In the genomic region with DNA sequence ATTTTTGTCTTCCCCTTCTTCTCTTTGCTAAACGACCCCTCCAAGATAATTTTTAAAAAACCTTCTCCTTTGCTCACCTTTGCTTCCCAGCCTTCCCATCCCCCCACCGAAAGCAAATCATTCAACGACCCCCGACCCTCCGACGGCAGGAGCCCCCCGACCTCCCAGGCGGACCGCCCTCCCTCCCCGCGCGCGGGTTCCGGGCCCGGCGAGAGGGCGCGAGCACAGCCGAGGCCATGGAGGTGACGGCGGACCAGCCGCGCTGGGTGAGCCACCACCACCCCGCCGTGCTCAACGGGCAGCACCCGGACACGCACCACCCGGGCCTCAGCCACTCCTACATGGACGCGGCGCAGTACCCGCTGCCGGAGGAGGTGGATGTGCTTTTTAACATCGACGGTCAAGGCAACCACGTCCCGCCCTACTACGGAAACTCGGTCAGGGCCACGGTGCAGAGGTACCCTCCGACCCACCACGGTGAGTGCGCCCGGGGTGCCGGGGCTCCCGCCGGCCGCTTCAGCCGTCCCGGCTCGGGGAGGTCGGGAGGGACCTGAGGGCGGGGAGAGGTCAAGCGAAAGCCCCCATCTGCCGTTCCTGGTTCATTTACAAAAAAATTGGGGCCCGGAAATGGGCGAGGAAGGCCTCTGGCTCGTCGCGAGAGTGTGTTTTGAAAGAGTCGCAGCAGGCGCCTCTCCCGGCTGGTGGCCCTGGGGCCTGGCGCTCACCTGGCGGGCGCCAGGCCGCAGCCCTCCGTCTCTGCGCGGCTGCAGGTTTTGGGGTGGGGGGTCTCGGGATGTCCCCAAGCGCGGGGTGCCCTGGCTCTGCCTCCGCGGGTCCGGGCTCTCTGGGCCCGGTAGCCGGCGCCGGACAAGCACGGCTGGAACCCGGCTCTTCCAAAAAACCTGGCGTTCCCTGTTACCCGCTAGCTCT, we compare ENCODE assay signal across 9 cellular contexts. TPM values are rescaled to one million over a fixed set of nuclear protein-coding genes. Genes with fewer than 3 reads are reported as not detected.
A peak's percentile ranks its signal among the peaks of the same experiment; 100 is the strongest.
DNase-seq lines count a peak whose midpoint lies in the region; ATAC-seq and TF ChIP-seq lines count a peak whose summit lies in the region.
"Had no signal": no experiment of that assay in that cellular context is flagged by ENCODE, and none has a peak within 500 bp of the region (broad histone marks: within the 10 kb centered on the region; RNA-seq: fewer than 3 reads in every experiment).

No MANE protein-coding gene starts in this region.

- intact Hi-C loops in Panc1 (cut with micrococcal nuclease; ENCODE audit: unreplicated experiment) (no loop called here), testis (cut with DNase I; ENCODE audit: low total_unique reads) (no loop called here)

- peaks cover 60% of the 10 kb centered on the region for H3F3A ChIP-seq in neural progenitor cell (ENCODE audit: low read depth)

- H3K27me3 ChIP-seq in Panc1 (ENCODE audit: control insufficient read depth, insufficient read depth, low read length) = no peaks in the 10 kb centered on the region
- peaks cover 100% of the 10 kb centered on the region for H3K27me3 ChIP-seq in neural progenitor cell
- no peaks in the 10 kb centered on the region for H3K27me3 ChIP-seq in testis

- POLR2A ChIA-PET in Panc1 (lab: Charles Lee) = no interaction called here

- CTCF ChIA-PET in Panc1 (lab: Charles Lee) = no interaction called here

- H3K36me3 ChIP-seq in Panc1 (ENCODE audit: control insufficient read depth, insufficient read depth, low read length) (no peaks in the 10 kb centered on the region), neural progenitor cell (no peaks in the 10 kb centered on the region), testis (ENCODE audit: low read depth, missing control alignments) (no peaks in the 10 kb centered on the region)

- 17 to 33% methylated on average over 40 to 84 of the region's 85 CpGs for WGBS in testis, 2 donors

- H3K9me3 ChIP-seq in Panc1 (ENCODE audit: control insufficient read depth, insufficient read depth, low read depth, low read length) (no peaks in the 10 kb centered on the region), neural progenitor cell (ENCODE audit: low read depth) (no peaks in the 10 kb centered on the region), testis (no peaks in the 10 kb centered on the region)

- peak overlapping the region; percentile 57 to 94 for H3K4me3 ChIP-seq in Panc1 (ENCODE audit: low read depth in 2 of 2, low read length in 2 of 2)
- peak overlapping the region; percentile 68 for H3K4me3 ChIP-seq in epithelial cell of esophagus (ENCODE audit: low read length)
- peak overlapping the region; percentile 48 for H3K4me3 ChIP-seq in neural progenitor cell
- H3K4me3 ChIP-seq in testis = peak overlapping the region in 1 of 2 donors; percentile 23

- H3K27ac Mint-ChIP-seq in neural progenitor cell = no peak overlapping the region

- no peak overlapping the region for H3K27ac ChIP-seq in Panc1 (ENCODE audit: low read length)
- no peak overlapping the region for H3K27ac ChIP-seq in neural progenitor cell
- H3K27ac ChIP-seq in testis = no peak overlapping the region

- DNase-seq in COLO668 (lab: John Stamatoyannopoulos, UW; ENCODE audit: unreplicated experiment) = peak; percentile 4
- DNase-seq in Panc1 (ENCODE audit: low read depth, low spot score) = no peak
- DNase-seq in epithelial cell of esophagus (ENCODE audit: low read depth) = no peak
- DNase-seq in neural progenitor cell (ENCODE audit: low spot score) = no peak
- DNase-seq in NOMO-1 treated with dmso at 0.1 percent for 144 hours (lab: John Stamatoyannopoulos, UW; ENCODE audit: unreplicated experiment) = no peak
- no peak for DNase-seq in G401 (ENCODE audit: low spot score)
- DNase-seq in testis = no peak
- DNase-seq in hypothalamus (lab: John Stamatoyannopoulos, UW) = no peak

- TF ChIP-seq POLR2A in testis (IDR thresholded peaks at IDR 0.05) = no peak

- H3K4me3 Mint-ChIP-seq in neural progenitor cell = peak overlapping the region; percentile 75

- in situ Hi-C loops in Panc1 (cut with HindIII; ENCODE audit: low pct_unique_long_range_greater_than_20kb, low sequenced_read_pairs) = no loop called here
- in situ Hi-C loops in G401 (cut with HindIII; ENCODE audit: low sequenced_read_pairs) = no loop called here

- H2AFZ ChIP-seq in neural progenitor cell (replicated peaks) = no peak overlapping the region

- TF ChIP-seq CTCF in Panc1 (IDR thresholded peaks at IDR 0.05) = no peak
- no peak for TF ChIP-seq CTCF in epithelial cell of esophagus (IDR thresholded peaks at IDR 0.05; ENCODE audit: insufficient read depth, low read depth, low read length, missing control alignments)
- no peak for TF ChIP-seq CTCF in neural progenitor cell (IDR thresholded peaks at IDR 0.05)
- no peak for TF ChIP-seq CTCF in testis (IDR thresholded peaks at IDR 0.05)

- peaks cover 79% of the 10 kb centered on the region for H3K27me3 Mint-ChIP-seq in neural progenitor cell (ENCODE audit: insufficient read depth, low read depth)

- H3K79me2 ChIP-seq in neural progenitor cell (ENCODE audit: low read depth) = no peaks in the 10 kb centered on the region

- H3K9ac ChIP-seq in neural progenitor cell = no peak overlapping the region

- no peak for ATAC-seq in Panc1

- no TSS peak for BruUV-seq in Panc1 (replicated peaks; lab: Mats Ljungman, UMichigan)

- H3K9me3 Mint-ChIP-seq in neural progenitor cell = no peaks in the 10 kb centered on the region

- H3K4me1 ChIP-seq in Panc1 (ENCODE audit: control insufficient read depth, insufficient read depth, low read length) (no peaks in the 10 kb centered on the region), neural progenitor cell (peaks cover 54% of the 10 kb centered on the region), testis (peaks cover 20% of the 10 kb centered on the region)

- H3K4me2 ChIP-seq in neural progenitor cell = peak overlapping the region; percentile 80

- peaks cover 46% of the 10 kb centered on the region for H3K4me1 Mint-ChIP-seq in neural progenitor cell

- no peaks in the 10 kb centered on the region for H3K36me3 Mint-ChIP-seq in neural progenitor cell

- peaks cover 93% of the 10 kb centered on the region for H4K20me1 ChIP-seq in neural progenitor cell (ENCODE audit: low read depth)

RNA-seq across cellular contexts. Expression of a gene that starts 1.2 kb away (rescaled TPM):
- total RNA-seq in Panc1 (2021; ENCODE audit: unreplicated experiment) = 5.9 TPM
- 13.7 TPM for polyA plus RNA-seq in Panc1 (2012; ENCODE audit: insufficient read length)
- total RNA-seq in neural progenitor cell (ENCODE audit: low replicate concordance) = 0.09 TPM in 1 of 2 replicates, not detected in the other
- not detected in 2 replicates for total RNA-seq in G401 (2014; rRNA removed; shearing (Covaris generic))
- total RNA-seq in testis = 1 to 10 TPM in 1 of 2 donors, under 1 TPM in 1; 0.31 to 1.9 TPM
- 0.50 TPM for polyA plus RNA-seq in testis (ENCODE audit: insufficient read depth, low read depth, low replicate concordance)
- total RNA-seq: osteocyte had no signal
